ENCODE assay signal across 8 cellular contexts in the genomic region with DNA sequence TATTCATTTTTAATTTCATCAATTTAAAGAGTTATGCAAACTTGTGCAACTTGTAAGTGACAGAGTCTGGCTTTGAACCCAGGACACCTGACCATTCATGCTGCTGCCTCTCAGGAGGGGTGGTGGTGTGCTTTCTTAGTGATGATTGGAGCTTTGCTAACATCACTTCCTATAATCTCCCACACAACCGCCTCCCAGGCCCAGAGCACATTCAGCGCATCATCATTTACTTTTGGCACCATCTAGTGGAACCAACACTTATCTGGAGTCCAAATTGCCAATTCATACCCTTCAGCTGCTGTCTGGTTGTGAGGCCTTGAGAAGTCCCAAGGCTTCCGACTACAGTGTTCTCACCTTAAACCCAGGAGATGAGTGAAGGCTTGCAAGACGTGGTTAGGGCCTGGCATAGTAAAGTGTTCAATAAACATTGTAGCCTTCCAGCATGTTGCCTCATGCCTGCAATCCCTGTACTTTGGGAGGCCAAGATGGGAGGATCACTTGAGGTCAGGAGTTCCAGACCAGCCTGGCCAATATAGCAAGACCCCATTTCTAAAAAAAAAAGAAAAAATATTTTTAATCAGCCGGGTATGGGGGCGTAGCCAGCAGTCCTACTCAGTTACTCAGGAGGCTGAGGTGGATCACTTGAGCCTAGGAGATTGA. TPM values are rescaled to one million over a fixed set of nuclear protein-coding genes. Genes with fewer than 3 reads are reported as not detected.
A peak's percentile ranks its signal among the peaks of the same experiment; 100 is the strongest.
DNase-seq lines count a peak whose midpoint lies in the region; ATAC-seq and TF ChIP-seq lines count a peak whose summit lies in the region.

No MANE protein-coding gene starts in this region.

- TF ChIP-seq POLR2A in adrenal gland (IDR thresholded peaks at IDR 0.05): peak in 1 of 2 donors; percentile 4

- no peaks in the 10 kb centered on the region for H3K36me3 ChIP-seq in adrenal gland (replicated peaks in 1 of 2)

- H3K4me3 ChIP-seq in LNCaP clone FGC (ENCODE audit: low read depth, low read length): peak overlapping the region; percentile 60; the same call in 1 of the 2 replicates
- H3K4me3 ChIP-seq in adrenal gland: no peak overlapping the region

- WGBS in adrenal gland, 4 donors: 41 to 46% (median 42%) methylated on average over 5 to 6 of the region's 6 CpGs

- no peaks in the 10 kb centered on the region for H3K27me3 ChIP-seq in adrenal gland

- H3K27ac ChIP-seq in adrenal gland: peak overlapping the region in 3 of 5 donors; percentile 12 to 61 (median 52)

- intact Hi-C loops in adrenal gland (cut with DNase I) (no loop called here), left ventricle myocardium superior (cut with micrococcal nuclease) (no loop called here), sciatic nerve (cut with DNase I) (no loop called here)

- DNase-seq in ELR (ENCODE audit: low read depth): peak; percentile 90
- DNase-seq in LNCaP clone FGC (ENCODE audit: low read depth): peak; percentile 86
- DNase-seq in SIG-M5 (lab: John Stamatoyannopoulos, UW): peak; percentile 60
- DNase-seq in adrenal gland: peak; percentile 51 to 84 (median 73)
- no peak for DNase-seq in left ventricle myocardium superior
- no peak for DNase-seq in sciatic nerve (ENCODE audit: low spot score)

- peaks cover 0 to 12% of the 10 kb centered on the region in 2 donors for H3K4me1 ChIP-seq in adrenal gland (replicated peaks in 1 of 2)

- H3K9me3 ChIP-seq in adrenal gland (replicated peaks in 1 of 3): no peaks in the 10 kb centered on the region

- ATAC-seq in left ventricle myocardium superior (peak; percentile 43), sciatic nerve (peak; percentile 87), GM18868 (IDR thresholded peaks at IDR 0.05; ENCODE audit: unreplicated experiment) (no peak), GM21390 (IDR thresholded peaks at IDR 0.05; ENCODE audit: unreplicated experiment) (no peak)

- peak; percentile 72 for TF ChIP-seq CTCF in LNCaP clone FGC (IDR thresholded peaks at IDR 0.05; ENCODE audit: control insufficient read depth, extremely low read depth, insufficient read depth)
- peak in 5 of 6 experiments; percentile 29 to 45 (median 39) for TF ChIP-seq CTCF in adrenal gland (IDR thresholded peaks at IDR 0.05)

RNA-seq across cellular contexts. Expression of a gene that starts 1.1 kb away (rescaled TPM):
- total RNA-seq in adrenal gland (10 to 100 TPM in 2 of 8 donors, 1 to 10 TPM in 6; 5.8 to 11.1 (median 8.3) TPM), left ventricle myocardium superior (6.2 TPM), sciatic nerve (9.1 TPM)
- polyA plus RNA-seq in adrenal gland: 10 to 100 TPM in 1 of 3 donors, 1 to 10 TPM in 2; 5.0 to 12.9 (median 7.0) TPM

RNA-seq across cellular contexts. Expression of a gene that starts 20.3 kb away (rescaled TPM):
- total RNA-seq in adrenal gland: 1 to 10 TPM; 1.7 to 7.4 (median 2.5) TPM
- 1 to 10 TPM in 2 of 3 donors, not detected in 1; 3.1 to 3.4 TPM for polyA plus RNA-seq in adrenal gland
- not detected for total RNA-seq in left ventricle myocardium superior
- not detected for total RNA-seq in sciatic nerve

RNA-seq across cellular contexts. Expression of a gene that starts 52.9 kb away (rescaled TPM):
- total RNA-seq in adrenal gland (10 to 100 TPM; 26.4 to 92.9 (median 30.8) TPM), left ventricle myocardium superior (13.4 TPM), sciatic nerve (11.5 TPM)
- polyA plus RNA-seq in adrenal gland: 10 to 100 TPM; 16.9 to 28.2 (median 19.5) TPM

Comparison
In these comparisons a context has a peak if more than half of its experiments do, and no peak if none do; other contexts are left out.
1. DNase-seq: peak in ELR (single experiment), LNCaP clone FGC (single experiment), SIG-M5 (single experiment) and adrenal gland (7 of 7); none in left ventricle myocardium superior (single experiment) and sciatic nerve (single experiment).
2. ATAC-seq: peak in left ventricle myocardium superior (single experiment) and sciatic nerve (single experiment); none in GM18868 (single experiment) and GM21390 (single experiment).